In the genomic region with DNA sequence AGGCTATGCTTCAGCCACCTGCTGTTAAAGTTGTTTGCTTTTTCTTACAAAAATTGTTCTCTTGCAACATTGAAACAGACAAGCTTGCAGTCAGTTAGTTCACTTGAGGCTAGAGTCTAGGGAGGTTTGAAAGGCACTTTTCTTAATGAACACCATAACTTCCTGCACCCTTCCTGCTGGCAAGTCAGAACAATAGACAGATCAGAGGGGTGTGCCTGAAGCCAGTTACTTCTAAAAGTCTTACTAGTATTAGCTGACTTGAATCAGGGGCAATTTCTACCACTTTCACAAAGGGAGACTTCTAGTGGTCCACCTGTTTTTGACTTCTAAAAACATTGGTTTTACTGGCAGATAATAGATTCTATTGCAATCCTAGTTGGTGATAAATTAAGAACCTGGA, we compare ENCODE assay signal across 33 cellular contexts.
"Had no signal": no experiment of that assay in that cellular context is flagged by ENCODE, and none has a peak within 500 bp of the region (broad histone marks: within the 10 kb centered on the region; RNA-seq: fewer than 3 reads in every experiment).

No MANE protein-coding gene starts in this region.

- ATAC-seq: activated CD4-positive, CD25-positive, alpha-beta regulatory T cell treated with anti-CD3 and anti-CD28 coated beads, Interleukin-2, amount 50 U/mL, for 24 hours; gastroesophageal sphincter; left cardiac atrium; left ventricle myocardium superior; mucosa of descending colon; natural killer cell treated with Interleukin-12 subunit alpha and Interleukin-12 subunit beta and Interleukin-15 and Interleukin-18, amount 100 ng/mL, for 72 hours; right cardiac atrium had no signal

- H3K4me3 Mint-ChIP-seq: activated naive CD4-positive, alpha-beta T cell treated with anti-CD3 and anti-CD28 coated beads for 36 hours; activated naive CD8-positive, alpha-beta T cell treated with anti-CD3 and anti-CD28 coated beads for 36 hours; activated T-helper 1 cell treated with anti-CD3 and anti-CD28 coated beads, Interleukin-12 subunit alpha, Interleukin-12 subunit beta, Interleukin-2, Interleukin-4 antibody, amounts not matched to agents 30 ng/mL and 10 ng/mL and 1 ng/mL, durations not matched to agents 14 hours and 24 hours and 36 hours; brain; endodermal cell; natural killer cell treated with Interleukin-12 subunit alpha and Interleukin-12 subunit beta and Interleukin-15 and Interleukin-18, amount 100 ng/mL, for 72 hours; T-helper 1 cell treated with Interleukin-12 subunit alpha and Interleukin-12 subunit beta and Interleukin-4 antibody, amounts not matched to agents 30 μg/mL and 1 μg/mL, for 36 hours had no signal

- H3K4me3 ChIP-seq: adrenal gland, ascending aorta, gastroesophageal sphincter, mucosa of descending colon, transverse colon had no signal

- H3K4me1 ChIP-seq: adrenal gland, ascending aorta, gastroesophageal sphincter, parathyroid adenoma, transverse colon had no signal

- H3K4me1 Mint-ChIP-seq: activated naive CD8-positive, alpha-beta T cell treated with anti-CD3 and anti-CD28 coated beads for 36 hours; brain had no signal

- H3K79me2 ChIP-seq: parathyroid adenoma had no signal

- H2AFZ ChIP-seq: parathyroid adenoma had no signal

- H3K27me3 ChIP-seq: adrenal gland, ascending aorta, gastroesophageal sphincter, neutrophil, transverse colon had no signal

- H3K36me3 Mint-ChIP-seq: activated naive CD8-positive, alpha-beta T cell treated with anti-CD3 and anti-CD28 coated beads for 36 hours; brain; natural killer cell treated with Interleukin-12 subunit alpha and Interleukin-12 subunit beta and Interleukin-15 and Interleukin-18, amount 100 ng/mL, for 72 hours had no signal

- H3K27me3 Mint-ChIP-seq: activated naive CD8-positive, alpha-beta T cell treated with anti-CD3 and anti-CD28 coated beads for 36 hours; brain; natural killer cell treated with Interleukin-12 subunit alpha and Interleukin-12 subunit beta and Interleukin-15 and Interleukin-18, amount 100 ng/mL, for 72 hours had no signal

- H3K27ac Mint-ChIP-seq: activated naive CD4-positive, alpha-beta T cell treated with anti-CD3 and anti-CD28 coated beads for 36 hours; activated naive CD8-positive, alpha-beta T cell treated with anti-CD3 and anti-CD28 coated beads for 36 hours; activated T-helper 1 cell treated with anti-CD3 and anti-CD28 coated beads, Interleukin-12 subunit alpha, Interleukin-12 subunit beta, Interleukin-2, Interleukin-4 antibody, amounts not matched to agents 30 ng/mL and 10 ng/mL and 1 ng/mL, durations not matched to agents 14 hours and 24 hours and 36 hours; brain; endodermal cell; natural killer cell treated with Interleukin-12 subunit alpha and Interleukin-12 subunit beta and Interleukin-15 and Interleukin-18, amount 100 ng/mL, for 72 hours; T-helper 1 cell treated with Interleukin-12 subunit alpha and Interleukin-12 subunit beta and Interleukin-4 antibody, amounts not matched to agents 30 μg/mL and 1 μg/mL, for 36 hours had no signal

- H3K9me3 Mint-ChIP-seq: activated naive CD4-positive, alpha-beta T cell treated with anti-CD3 and anti-CD28 coated beads for 36 hours; endodermal cell; T-helper 1 cell treated with Interleukin-12 subunit alpha and Interleukin-12 subunit beta and Interleukin-4 antibody, amounts not matched to agents 30 μg/mL and 1 μg/mL, for 36 hours had no signal

- H3K27ac ChIP-seq: adrenal gland, ascending aorta, gastroesophageal sphincter, neutrophil, parathyroid adenoma, transverse colon, WERI-Rb-1 had no signal

- DNase-seq: activated CD4-positive, alpha-beta T cell treated with anti-CD3 and anti-CD28 coated beads for 48 hours; activated CD4-positive, alpha-beta T cell treated with anti-CD3 and anti-CD28 coated beads, Interleukin-2, amount 50 U/mL, for 48 hours; activated CD8-positive, alpha-beta memory T cell treated with anti-CD3 and anti-CD28 coated beads for 24 hours; activated effector memory CD4-positive, alpha-beta T cell treated with anti-CD3 and anti-CD28 coated beads, Interleukin-2, amount 50 U/mL, for 16 hours; activated naive CD4-positive, alpha-beta T cell treated with anti-CD3 and anti-CD28 coated beads for 36 hours; activated naive CD8-positive, alpha-beta T cell treated with anti-CD3 and anti-CD28 coated beads for 36 hours; activated T-cell treated with anti-CD3 and anti-CD28 coated beads, Interleukin-2, amount 50 U/mL, for 1 hour; adrenal gland; caudate nucleus; endodermal cell; head of caudate nucleus; hippocampal formation; left cardiac atrium; left ventricle myocardium superior; mucosa of descending colon; right cardiac atrium; stimulated activated CD4-positive, alpha-beta T cell treated with anti-CD3 and anti-CD28 coated beads, Interleukin-2, amount 100 ng/mL, for 48 hours; stimulated activated naive CD4-positive, alpha-beta T cell treated with Interleukin-2 at 50 U/mL for 16 hours; SW 1271; T1000; transverse colon; WERI-Rb-1 had no signal

- FAIRE-seq: keratinocyte, urothelium cell line had no signal

- H3K36me3 ChIP-seq: adrenal gland, ascending aorta, gastroesophageal sphincter, neutrophil, transverse colon, WERI-Rb-1 had no signal

- H3K9me3 ChIP-seq: gastroesophageal sphincter, mucosa of descending colon, neutrophil, transverse colon had no signal
